In the genomic region with DNA sequence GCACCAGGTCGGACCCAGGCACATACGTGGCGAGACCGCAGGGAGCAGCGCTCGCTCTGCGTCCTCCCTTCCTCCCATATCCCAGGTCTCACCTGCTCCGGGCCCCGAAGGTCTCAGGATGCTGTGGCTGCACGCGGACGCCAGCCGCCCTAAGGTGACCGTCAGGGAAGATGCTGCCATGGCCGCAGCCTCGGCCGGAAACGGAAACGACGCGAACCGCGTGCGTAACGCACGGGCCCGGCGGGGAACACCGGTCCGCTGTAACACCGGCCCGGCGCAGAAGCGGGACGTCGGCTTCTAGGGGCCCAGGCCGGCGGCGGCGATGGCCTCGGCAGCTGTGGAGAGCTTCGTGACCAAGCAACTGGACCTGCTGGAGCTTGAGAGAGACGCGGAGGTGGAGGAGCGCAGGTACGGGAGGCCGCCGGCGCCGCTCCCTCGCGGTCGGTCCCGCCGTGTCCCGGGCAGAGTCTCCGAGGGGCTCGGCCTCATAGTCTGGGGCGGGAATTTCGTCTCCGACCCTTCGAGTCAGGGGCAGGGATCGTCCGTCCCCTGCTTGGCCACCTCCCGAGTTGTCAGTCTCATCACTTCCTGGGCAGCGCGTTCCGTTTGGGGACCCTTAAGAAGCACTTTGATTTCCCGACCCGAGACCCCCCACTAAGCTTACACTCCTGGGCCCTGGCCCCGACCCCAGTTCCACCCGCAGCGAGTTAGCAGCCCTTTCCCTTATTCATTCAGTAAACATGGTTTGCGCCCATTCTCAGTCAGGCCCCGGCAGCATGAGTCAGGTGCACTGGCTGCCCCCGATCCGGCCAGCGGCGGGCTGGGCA, we compare ENCODE assay signal across 1 cellular context.
TF ChIP-seq lines count a peak whose summit lies in the region.

A gene (plus strand): TSS at position 261 of the 827 bp plus-strand sequence. CDS start 62 bp downstream, at position 323.
A gene (minus strand): TSS at position 202 of the 827 bp plus-strand sequence. CDS start 22 bp downstream, at position 180.

TF ChIP-seq in K562, 482 proteins besides CTCF, POLR2A, EP300 and RAD21 (continued from another document and continues in another):
- TF ChIP-seq, protein P1, sequence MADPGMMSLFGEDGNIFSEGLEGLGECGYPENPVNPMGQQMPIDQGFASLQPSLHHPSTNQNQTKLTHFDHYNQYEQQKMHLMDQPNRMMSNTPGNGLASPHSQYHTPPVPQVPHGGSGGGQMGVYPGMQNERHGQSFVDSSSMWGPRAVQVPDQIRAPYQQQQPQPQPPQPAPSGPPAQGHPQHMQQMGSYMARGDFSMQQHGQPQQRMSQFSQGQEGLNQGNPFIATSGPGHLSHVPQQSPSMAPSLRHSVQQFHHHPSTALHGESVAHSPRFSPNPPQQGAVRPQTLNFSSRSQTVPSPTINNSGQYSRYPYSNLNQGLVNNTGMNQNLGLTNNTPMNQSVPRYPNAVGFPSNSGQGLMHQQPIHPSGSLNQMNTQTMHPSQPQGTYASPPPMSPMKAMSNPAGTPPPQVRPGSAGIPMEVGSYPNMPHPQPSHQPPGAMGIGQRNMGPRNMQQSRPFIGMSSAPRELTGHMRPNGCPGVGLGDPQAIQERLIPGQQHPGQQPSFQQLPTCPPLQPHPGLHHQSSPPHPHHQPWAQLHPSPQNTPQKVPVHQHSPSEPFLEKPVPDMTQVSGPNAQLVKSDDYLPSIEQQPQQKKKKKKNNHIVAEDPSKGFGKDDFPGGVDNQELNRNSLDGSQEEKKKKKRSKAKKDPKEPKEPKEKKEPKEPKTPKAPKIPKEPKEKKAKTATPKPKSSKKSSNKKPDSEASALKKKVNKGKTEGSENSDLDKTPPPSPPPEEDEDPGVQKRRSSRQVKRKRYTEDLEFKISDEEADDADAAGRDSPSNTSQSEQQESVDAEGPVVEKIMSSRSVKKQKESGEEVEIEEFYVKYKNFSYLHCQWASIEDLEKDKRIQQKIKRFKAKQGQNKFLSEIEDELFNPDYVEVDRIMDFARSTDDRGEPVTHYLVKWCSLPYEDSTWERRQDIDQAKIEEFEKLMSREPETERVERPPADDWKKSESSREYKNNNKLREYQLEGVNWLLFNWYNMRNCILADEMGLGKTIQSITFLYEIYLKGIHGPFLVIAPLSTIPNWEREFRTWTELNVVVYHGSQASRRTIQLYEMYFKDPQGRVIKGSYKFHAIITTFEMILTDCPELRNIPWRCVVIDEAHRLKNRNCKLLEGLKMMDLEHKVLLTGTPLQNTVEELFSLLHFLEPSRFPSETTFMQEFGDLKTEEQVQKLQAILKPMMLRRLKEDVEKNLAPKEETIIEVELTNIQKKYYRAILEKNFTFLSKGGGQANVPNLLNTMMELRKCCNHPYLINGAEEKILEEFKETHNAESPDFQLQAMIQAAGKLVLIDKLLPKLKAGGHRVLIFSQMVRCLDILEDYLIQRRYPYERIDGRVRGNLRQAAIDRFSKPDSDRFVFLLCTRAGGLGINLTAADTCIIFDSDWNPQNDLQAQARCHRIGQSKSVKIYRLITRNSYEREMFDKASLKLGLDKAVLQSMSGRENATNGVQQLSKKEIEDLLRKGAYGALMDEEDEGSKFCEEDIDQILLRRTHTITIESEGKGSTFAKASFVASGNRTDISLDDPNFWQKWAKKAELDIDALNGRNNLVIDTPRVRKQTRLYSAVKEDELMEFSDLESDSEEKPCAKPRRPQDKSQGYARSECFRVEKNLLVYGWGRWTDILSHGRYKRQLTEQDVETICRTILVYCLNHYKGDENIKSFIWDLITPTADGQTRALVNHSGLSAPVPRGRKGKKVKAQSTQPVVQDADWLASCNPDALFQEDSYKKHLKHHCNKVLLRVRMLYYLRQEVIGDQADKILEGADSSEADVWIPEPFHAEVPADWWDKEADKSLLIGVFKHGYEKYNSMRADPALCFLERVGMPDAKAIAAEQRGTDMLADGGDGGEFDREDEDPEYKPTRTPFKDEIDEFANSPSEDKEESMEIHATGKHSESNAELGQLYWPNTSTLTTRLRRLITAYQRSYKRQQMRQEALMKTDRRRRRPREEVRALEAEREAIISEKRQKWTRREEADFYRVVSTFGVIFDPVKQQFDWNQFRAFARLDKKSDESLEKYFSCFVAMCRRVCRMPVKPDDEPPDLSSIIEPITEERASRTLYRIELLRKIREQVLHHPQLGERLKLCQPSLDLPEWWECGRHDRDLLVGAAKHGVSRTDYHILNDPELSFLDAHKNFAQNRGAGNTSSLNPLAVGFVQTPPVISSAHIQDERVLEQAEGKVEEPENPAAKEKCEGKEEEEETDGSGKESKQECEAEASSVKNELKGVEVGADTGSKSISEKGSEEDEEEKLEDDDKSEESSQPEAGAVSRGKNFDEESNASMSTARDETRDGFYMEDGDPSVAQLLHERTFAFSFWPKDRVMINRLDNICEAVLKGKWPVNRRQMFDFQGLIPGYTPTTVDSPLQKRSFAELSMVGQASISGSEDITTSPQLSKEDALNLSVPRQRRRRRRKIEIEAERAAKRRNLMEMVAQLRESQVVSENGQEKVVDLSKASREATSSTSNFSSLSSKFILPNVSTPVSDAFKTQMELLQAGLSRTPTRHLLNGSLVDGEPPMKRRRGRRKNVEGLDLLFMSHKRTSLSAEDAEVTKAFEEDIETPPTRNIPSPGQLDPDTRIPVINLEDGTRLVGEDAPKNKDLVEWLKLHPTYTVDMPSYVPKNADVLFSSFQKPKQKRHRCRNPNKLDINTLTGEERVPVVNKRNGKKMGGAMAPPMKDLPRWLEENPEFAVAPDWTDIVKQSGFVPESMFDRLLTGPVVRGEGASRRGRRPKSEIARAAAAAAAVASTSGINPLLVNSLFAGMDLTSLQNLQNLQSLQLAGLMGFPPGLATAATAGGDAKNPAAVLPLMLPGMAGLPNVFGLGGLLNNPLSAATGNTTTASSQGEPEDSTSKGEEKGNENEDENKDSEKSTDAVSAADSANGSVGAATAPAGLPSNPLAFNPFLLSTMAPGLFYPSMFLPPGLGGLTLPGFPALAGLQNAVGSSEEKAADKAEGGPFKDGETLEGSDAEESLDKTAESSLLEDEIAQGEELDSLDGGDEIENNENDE (IDR thresholded peaks at IDR 0.05; ENCODE audit: low read depth, low read length): peak; percentile 54
- TF ChIP-seq ZBTB7A (IDR thresholded peaks at IDR 0.05; ENCODE audit: borderline replicate concordance, control insufficient read depth, low read depth, low read length) (peak; percentile 43; the same call in 1 of the 2 replicates), TRIM24 (IDR thresholded peaks at IDR 0.05) (peak in 1 of 2 experiments; percentile 100; a peak in 2 of 4 replicates), BRD9 (IDR thresholded peaks at IDR 0.05; ENCODE audit: low read depth, partially characterized antibody) (peak; percentile 59), ZNF830 (CRISPR knock-in tag; IDR thresholded peaks at IDR 0.05) (0 out of 2 replicates have a peak, but pooled peaks have one; percentile 27), NUFIP1 (IDR thresholded peaks at IDR 0.05; ENCODE audit: partially characterized antibody) (no peak), TCF7 (IDR thresholded peaks at IDR 0.05; ENCODE audit: borderline replicate concordance) (peak; percentile 86; the same call in 1 of the 2 replicates), KHSRP (IDR thresholded peaks at IDR 0.05) (peak; percentile 64; the same call in 1 of the 2 replicates), KDM5B (IDR thresholded peaks at IDR 0.05; ENCODE audit: insufficient replicate concordance, low read depth, low read length) (peak; percentile 92), MBD2 (IDR thresholded peaks at IDR 0.05; ENCODE audit: borderline replicate concordance, low read depth) (peak; percentile 89), GATA2 (CRISPR knock-in tag; IDR thresholded peaks at IDR 0.05) (0 out of 2 replicates have a peak, but pooled peaks have one; percentile 40), MYC (IDR thresholded peaks at IDR 0.05; ENCODE audit: low read depth, low read length) (peak; percentile 97), MYC (CRISPR knock-in tag; IDR thresholded peaks at IDR 0.05; ENCODE audit: borderline replicate concordance, low read depth) (peak; percentile 93; the same call in 1 of the 2 replicates), GATAD2B (IDR thresholded peaks at IDR 0.05; ENCODE audit: borderline replicate concordance) (peak; percentile 51; the same call in 1 of the 2 replicates), RBM39 (optimal IDR thresholded peaks at IDR 0.05; ENCODE audit: low read depth, low read length) (no peak), ILF3 (IDR thresholded peaks at IDR 0.05; ENCODE audit: borderline replicate concordance) (no peak), SETDB1 (IDR thresholded peaks at IDR 0.05; ENCODE audit: low read length) (no peak), FOSL1 (tag; conservative IDR thresholded peaks at IDR 0.05) (peak; percentile 45), HDAC8 (tag; IDR thresholded peaks at IDR 0.05) (no peak), HMGN3 (IDR thresholded peaks at IDR 0.05; ENCODE audit: borderline replicate concordance, extremely low read depth, insufficient read length, low read depth, low read length) (peak; percentile 84), NFE2 (IDR thresholded peaks at IDR 0.05; ENCODE audit: low read depth) (0 out of 2 replicates have a peak, but pooled peaks have one; percentile 41)
- TF ChIP-seq, protein P2, sequence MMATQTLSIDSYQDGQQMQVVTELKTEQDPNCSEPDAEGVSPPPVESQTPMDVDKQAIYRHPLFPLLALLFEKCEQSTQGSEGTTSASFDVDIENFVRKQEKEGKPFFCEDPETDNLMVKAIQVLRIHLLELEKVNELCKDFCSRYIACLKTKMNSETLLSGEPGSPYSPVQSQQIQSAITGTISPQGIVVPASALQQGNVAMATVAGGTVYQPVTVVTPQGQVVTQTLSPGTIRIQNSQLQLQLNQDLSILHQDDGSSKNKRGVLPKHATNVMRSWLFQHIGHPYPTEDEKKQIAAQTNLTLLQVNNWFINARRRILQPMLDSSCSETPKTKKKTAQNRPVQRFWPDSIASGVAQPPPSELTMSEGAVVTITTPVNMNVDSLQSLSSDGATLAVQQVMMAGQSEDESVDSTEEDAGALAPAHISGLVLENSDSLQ (IDR thresholded peaks at IDR 0.05): peak; percentile 81
- TF ChIP-seq, protein P3, sequence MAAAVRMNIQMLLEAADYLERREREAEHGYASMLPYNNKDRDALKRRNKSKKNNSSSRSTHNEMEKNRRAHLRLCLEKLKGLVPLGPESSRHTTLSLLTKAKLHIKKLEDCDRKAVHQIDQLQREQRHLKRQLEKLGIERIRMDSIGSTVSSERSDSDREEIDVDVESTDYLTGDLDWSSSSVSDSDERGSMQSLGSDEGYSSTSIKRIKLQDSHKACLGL (CRISPR knock-in tag; IDR thresholded peaks at IDR 0.05; ENCODE audit: borderline replicate concordance, poor library complexity, severe bottlenecking): peak; percentile 86
- TF ChIP-seq, protein P4, sequence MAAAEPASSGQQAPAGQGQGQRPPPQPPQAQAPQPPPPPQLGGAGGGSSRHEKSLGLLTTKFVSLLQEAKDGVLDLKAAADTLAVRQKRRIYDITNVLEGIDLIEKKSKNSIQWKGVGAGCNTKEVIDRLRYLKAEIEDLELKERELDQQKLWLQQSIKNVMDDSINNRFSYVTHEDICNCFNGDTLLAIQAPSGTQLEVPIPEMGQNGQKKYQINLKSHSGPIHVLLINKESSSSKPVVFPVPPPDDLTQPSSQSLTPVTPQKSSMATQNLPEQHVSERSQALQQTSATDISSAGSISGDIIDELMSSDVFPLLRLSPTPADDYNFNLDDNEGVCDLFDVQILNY (CRISPR knock-in tag; IDR thresholded peaks at IDR 0.05): 0 out of 2 replicates have a peak, but pooled peaks have one; percentile 24
- TF ChIP-seq, protein P5, sequence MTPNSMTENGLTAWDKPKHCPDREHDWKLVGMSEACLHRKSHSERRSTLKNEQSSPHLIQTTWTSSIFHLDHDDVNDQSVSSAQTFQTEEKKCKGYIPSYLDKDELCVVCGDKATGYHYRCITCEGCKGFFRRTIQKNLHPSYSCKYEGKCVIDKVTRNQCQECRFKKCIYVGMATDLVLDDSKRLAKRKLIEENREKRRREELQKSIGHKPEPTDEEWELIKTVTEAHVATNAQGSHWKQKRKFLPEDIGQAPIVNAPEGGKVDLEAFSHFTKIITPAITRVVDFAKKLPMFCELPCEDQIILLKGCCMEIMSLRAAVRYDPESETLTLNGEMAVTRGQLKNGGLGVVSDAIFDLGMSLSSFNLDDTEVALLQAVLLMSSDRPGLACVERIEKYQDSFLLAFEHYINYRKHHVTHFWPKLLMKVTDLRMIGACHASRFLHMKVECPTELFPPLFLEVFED (CRISPR knock-in tag; conservative IDR thresholded peaks at IDR 0.05): 0 out of 2 replicates have a peak, but pooled peaks have one; percentile 52
